In the genomic region with DNA sequence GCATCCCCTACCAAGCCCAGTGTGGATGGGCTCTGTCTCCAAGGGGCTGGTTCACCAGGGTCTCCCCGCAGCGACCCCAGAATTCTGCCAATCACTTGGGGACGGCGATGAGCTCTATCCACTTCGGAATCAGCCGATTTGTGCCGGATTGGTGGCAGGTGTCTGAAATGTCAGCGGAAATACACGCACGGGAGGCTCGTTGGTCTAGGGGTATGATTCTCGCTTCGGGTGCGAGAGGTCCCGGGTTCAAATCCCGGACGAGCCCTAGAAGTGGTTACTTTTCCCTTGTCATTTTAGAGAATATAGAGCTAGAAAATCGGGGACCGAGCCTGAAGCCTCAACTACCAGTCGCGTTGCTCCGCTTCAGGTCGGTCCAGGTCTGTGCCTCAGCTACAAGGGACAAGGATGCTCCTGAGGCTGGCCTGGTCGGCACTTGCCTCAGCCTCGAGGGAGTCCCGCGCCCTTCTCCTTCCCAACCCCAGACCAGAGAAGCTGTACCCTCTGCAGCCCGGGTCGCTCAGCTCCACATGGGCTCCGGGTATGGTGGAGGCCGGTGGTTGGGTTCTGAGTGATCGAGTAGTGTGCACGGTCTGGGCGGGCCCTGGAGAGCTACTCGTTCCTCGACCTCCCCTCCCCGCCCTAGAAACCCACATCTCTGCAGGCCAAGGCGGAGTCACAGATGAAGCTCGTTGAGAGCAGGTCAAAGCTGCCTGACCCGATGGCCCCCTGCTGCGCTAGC, we compare ENCODE assay signal across 8 cellular contexts. TPM values are rescaled to one million over a fixed set of nuclear protein-coding genes. Genes with fewer than 3 reads are reported as not detected.
DNase-seq lines count a peak whose midpoint lies in the region; ATAC-seq and TF ChIP-seq lines count a peak whose summit lies in the region.

No MANE protein-coding gene starts in this region.

- H3K9me3 Mint-ChIP-seq in activated T-helper 17 cell treated with anti-CD3 and anti-CD28 coated beads, Interleukin-2, amount 50 U/mL, for 72 hours = no peaks in the 10 kb centered on the region

- no peak overlapping the region for H4K8ac ChIP-seq in mesendoderm (ENCODE audit: low read depth, low read length)

- H3K27me3 ChIP-seq in DOHH2 (ENCODE audit: control insufficient read depth, low read length) (peaks cover 47% of the 10 kb centered on the region), mesendoderm (ENCODE audit: insufficient read depth, low read length, poor library complexity) (peaks cover 3% of the 10 kb centered on the region)

- H3K79me1 ChIP-seq in mesendoderm (ENCODE audit: low read length) = no peaks in the 10 kb centered on the region

- H3K4me2 ChIP-seq in DOHH2 (ENCODE audit: low read length) (peak overlapping the region; percentile 60), mesendoderm (ENCODE audit: low read length) (peak overlapping the region; percentile 86)

- H3K9ac ChIP-seq in mesendoderm (ENCODE audit: low read length) = peak overlapping the region; percentile 56

- H3K27ac Mint-ChIP-seq in activated T-helper 17 cell treated with anti-CD3 and anti-CD28 coated beads, Interleukin-2, amount 50 U/mL, for 72 hours = peak overlapping the region; percentile 92

- H3K4me1 Mint-ChIP-seq in activated T-helper 17 cell treated with anti-CD3 and anti-CD28 coated beads, Interleukin-2, amount 50 U/mL, for 72 hours = peaks cover 24% of the 10 kb centered on the region

- H3K79me2 ChIP-seq in DOHH2 (ENCODE audit: control insufficient read depth, low read length) (no peaks in the 10 kb centered on the region), mesendoderm (ENCODE audit: control insufficient read depth, insufficient read depth, low read length) (no peaks in the 10 kb centered on the region)

- no peak overlapping the region for H2BK15ac ChIP-seq in mesendoderm (replicated peaks; ENCODE audit: low read depth)

- H2AK5ac ChIP-seq in mesendoderm (ENCODE audit: low read length) = no peak overlapping the region

- H4K20me1 ChIP-seq in DOHH2 (ENCODE audit: control insufficient read depth, insufficient read depth, low read depth, low read length) = no peaks in the 10 kb centered on the region

- H3K36me3 Mint-ChIP-seq in activated T-helper 17 cell treated with anti-CD3 and anti-CD28 coated beads, Interleukin-2, amount 50 U/mL, for 72 hours (ENCODE audit: low read depth) = peaks cover 14% of the 10 kb centered on the region

- H3K36me3 ChIP-seq in DOHH2 (ENCODE audit: control insufficient read depth, low read length) (no peaks in the 10 kb centered on the region), mesendoderm (ENCODE audit: control insufficient read depth, insufficient read depth, low read length) (no peaks in the 10 kb centered on the region)

- H3K4ac ChIP-seq in mesendoderm (ENCODE audit: low read depth, low read length) = no peak overlapping the region

- no peaks in the 10 kb centered on the region for H3K9me2 ChIP-seq in DOHH2 (replicated peaks; ENCODE audit: control insufficient read depth, low read length)

- no peak overlapping the region for H3K18ac ChIP-seq in mesendoderm (ENCODE audit: low read length)

- H3K4me3 ChIP-seq in DOHH2 (ENCODE audit: low read length) (peak overlapping the region; percentile 55), mesendoderm (ENCODE audit: low read length) (peak overlapping the region; percentile 42)

- TF ChIP-seq CTCF in DOHH2 (IDR thresholded peaks at IDR 0.05; ENCODE audit: low read depth, low read length, poor library complexity, severe bottlenecking) = no peak

- DNase-seq in HuH-7 (ENCODE audit: low spot score) (peak; percentile 49), mesendoderm (peak; percentile 99), NCI-H2227 (lab: John Stamatoyannopoulos, UW; ENCODE audit: unreplicated experiment) (no peak), NCI-H187 (lab: John Stamatoyannopoulos, UW) (no peak)
- no peak for DNase-seq in effector CD8-positive, alpha-beta T cell (lab: John Stamatoyannopoulos, UW)

- H3K23ac ChIP-seq in mesendoderm (ENCODE audit: low read length) = no peak overlapping the region

- no peak overlapping the region for H2BK120ac ChIP-seq in mesendoderm (ENCODE audit: low read depth, low read length)

- H3K27me3 Mint-ChIP-seq in activated T-helper 17 cell treated with anti-CD3 and anti-CD28 coated beads, Interleukin-2, amount 50 U/mL, for 72 hours = peaks cover 20% of the 10 kb centered on the region

- no peaks in the 10 kb centered on the region for H3K9me3 ChIP-seq in DOHH2 (ENCODE audit: control insufficient read depth, insufficient read depth, low read length)

- H2BK5ac ChIP-seq in mesendoderm (ENCODE audit: low read length) = no peak overlapping the region

- peak overlapping the region; percentile 57 for H3K56ac ChIP-seq in mesendoderm (ENCODE audit: low read length)

- no peaks in the 10 kb centered on the region for H3F3A ChIP-seq in DOHH2 (ENCODE audit: control insufficient read depth, insufficient read depth)

- no CpG with 5 or more reads among the region's 41 CpGs for WGBS in mesendoderm (ENCODE audit: extremely low coverage, insufficient coverage, low lambda C conversion rate)

- no peak overlapping the region for H4K5ac ChIP-seq in mesendoderm (ENCODE audit: low read length)

- no peak overlapping the region for H3K27ac ChIP-seq in DOHH2 (ENCODE audit: low read depth, low read length)
- H3K27ac ChIP-seq in mesendoderm (ENCODE audit: low read depth, low read length) = no peak overlapping the region

- H3K4me1 ChIP-seq in DOHH2 (ENCODE audit: control insufficient read depth, low read length) (peaks cover 49% of the 10 kb centered on the region), mesendoderm (ENCODE audit: control insufficient read depth, low read depth, low read length) (no peaks in the 10 kb centered on the region)

- ATAC-seq in activated T-helper 17 cell treated with anti-CD3 and anti-CD28 coated beads, Interleukin-2, amount 50 U/mL, for 72 hours (replicated peaks) = peak; percentile 33
- ATAC-seq in HG03196 (IDR thresholded peaks at IDR 0.05; ENCODE audit: unreplicated experiment) = no peak

- peak overlapping the region; percentile 89 for H3K4me3 Mint-ChIP-seq in activated T-helper 17 cell treated with anti-CD3 and anti-CD28 coated beads, Interleukin-2, amount 50 U/mL, for 72 hours

RNA-seq across cellular contexts. Expression of a gene that starts 16.0 kb away (rescaled TPM):
- total RNA-seq in activated T-helper 17 cell treated with anti-CD3 and anti-CD28 coated beads, Interleukin-2, amount 50 U/mL, for 72 hours = under 1 TPM in 1 of 2 donors, not detected in 1; 0.37 TPM
- polyA plus RNA-seq in mesendoderm (2013, experiment 1 of 2) = 0.25 TPM
- 0.11 TPM for polyA plus RNA-seq in mesendoderm (2013, experiment 2 of 2)

RNA-seq across cellular contexts. Expression of a gene that starts 37.2 kb away (rescaled TPM):
- 1 to 10 TPM; 6.4 to 8.6 TPM for total RNA-seq in activated T-helper 17 cell treated with anti-CD3 and anti-CD28 coated beads, Interleukin-2, amount 50 U/mL, for 72 hours
- polyA plus RNA-seq in mesendoderm (2013, experiment 1 of 2) = 4.3 TPM
- 4.6 TPM for polyA plus RNA-seq in mesendoderm (2013, experiment 2 of 2)

RNA-seq across cellular contexts. Expression of a gene that starts 59.6 kb away (rescaled TPM):
- total RNA-seq in activated T-helper 17 cell treated with anti-CD3 and anti-CD28 coated beads, Interleukin-2, amount 50 U/mL, for 72 hours = not detected
- 9.9 TPM for polyA plus RNA-seq in mesendoderm (2013, experiment 1 of 2)
- 9.8 TPM for polyA plus RNA-seq in mesendoderm (2013, experiment 2 of 2)

Comparison
In these comparisons a context has a peak if more than half of its experiments do, and no peak if none do; other contexts are left out.
1. DNase-seq: peak in HuH-7 (single experiment) and mesendoderm (single experiment); none in NCI-H2227 (single experiment), NCI-H187 (0 of 2) and effector CD8-positive, alpha-beta T cell (single experiment).